Comparison of ENCODE assay signal across 16 cellular contexts in genomic region chr6:84072452-84072997, GRCh38. TPM values are rescaled to one million over a fixed set of nuclear protein-coding genes. Genes with fewer than 3 reads are reported as not detected.
"Had no signal": no experiment of that assay in that cellular context is flagged by ENCODE, and none has a peak within 500 bp of the region (broad histone marks: within the 10 kb centered on the region; RNA-seq: fewer than 3 reads in every experiment).

No MANE protein-coding gene starts in this region.

- H3K27ac ChIP-seq: adrenal gland, dorsolateral prefrontal cortex, pancreas, stomach, testis, upper lobe of right lung had no signal

- H3K4me1 Mint-ChIP-seq: activated CD4-positive, alpha-beta T cell treated with anti-CD3 and anti-CD28 coated beads for 36 hours; activated naive CD4-positive, alpha-beta T cell treated with anti-CD3 and anti-CD28 coated beads, Interleukin-2, amount 50 U/mL, for 24 hours; T-helper 17 cell had no signal

- DNase-seq: activated CD4-positive, alpha-beta T cell treated with anti-CD3 and anti-CD28 coated beads for 36 hours; activated CD8-positive, alpha-beta memory T cell treated with anti-CD3 and anti-CD28 coated beads, Interleukin-2, amount 50 U/mL, for 4 hours; activated CD8-positive, alpha-beta T cell treated with anti-CD3 and anti-CD28 coated beads for 36 hours; activated effector memory CD4-positive, alpha-beta T cell treated with anti-CD3 and anti-CD28 coated beads, Interleukin-2, amount 50 U/mL, for 16 hours; activated T-cell treated with anti-CD3 and anti-CD28 coated beads, Interleukin-2, amount 50 U/mL, for 48 hours; adrenal gland; dorsolateral prefrontal cortex; foreskin fibroblast; pancreas; stimulated activated CD4-positive, alpha-beta T cell treated with anti-CD3 and anti-CD28 coated beads, Interleukin-12 subunit alpha, Interleukin-12 subunit beta, amount 100 ng/mL, for 4 hours; stimulated activated CD4-positive, alpha-beta T cell treated with anti-CD3 and anti-CD28 coated beads, Interleukin-2, amount 100 ng/mL, for 24 hours; stomach; T-helper 17 cell; testis; upper lobe of right lung had no signal

- H3K27ac Mint-ChIP-seq: activated CD4-positive, alpha-beta T cell treated with anti-CD3 and anti-CD28 coated beads for 36 hours; activated CD8-positive, alpha-beta T cell treated with anti-CD3 and anti-CD28 coated beads for 36 hours; activated naive CD4-positive, alpha-beta T cell treated with anti-CD3 and anti-CD28 coated beads, Interleukin-2, amount 50 U/mL, for 24 hours; T-helper 17 cell had no signal

- ATAC-seq: activated CD4-positive, alpha-beta T cell treated with anti-CD3 and anti-CD28 coated beads for 36 hours; activated CD8-positive, alpha-beta T cell treated with anti-CD3 and anti-CD28 coated beads for 36 hours; pancreas; T-helper 17 cell; upper lobe of right lung had no signal

- H3K4me3 Mint-ChIP-seq: activated CD4-positive, alpha-beta T cell treated with anti-CD3 and anti-CD28 coated beads for 36 hours; activated CD8-positive, alpha-beta T cell treated with anti-CD3 and anti-CD28 coated beads for 36 hours; activated naive CD4-positive, alpha-beta T cell treated with anti-CD3 and anti-CD28 coated beads, Interleukin-2, amount 50 U/mL, for 24 hours; T-helper 17 cell had no signal

RNA-seq across cellular contexts. Expression of gene MRAP2, which starts 39.0 kb away (rescaled TPM):
- total RNA-seq: activated CD4-positive, alpha-beta T cell treated with anti-CD3 and anti-CD28 coated beads for 36 hours; activated CD8-positive, alpha-beta T cell treated with anti-CD3 and anti-CD28 coated beads for 36 hours; T-helper 17 cell had no signal
